In the genomic region with DNA sequence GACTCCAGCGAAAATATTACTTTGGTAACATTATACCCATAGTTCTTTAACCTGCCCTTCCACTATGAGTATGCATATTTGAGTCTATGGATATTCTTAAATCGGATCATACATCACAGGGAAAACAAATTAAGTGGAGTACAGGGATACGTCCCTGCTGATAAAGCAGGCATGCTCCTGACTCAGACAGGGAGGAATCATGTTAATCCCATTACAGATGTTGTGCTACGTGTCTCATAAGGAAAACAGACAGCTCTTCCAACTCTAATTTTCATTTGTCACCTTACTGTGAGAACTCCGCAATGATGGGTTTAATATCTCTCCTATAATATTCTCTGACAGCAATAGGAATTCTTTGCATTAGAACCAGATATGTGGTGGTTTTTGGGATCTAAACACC, we compare ENCODE assay signal across 2 cellular contexts.
TF ChIP-seq lines count a peak whose summit lies in the region.

No MANE protein-coding gene starts in this region.

TF ChIP-seq in GM23338, 12 proteins besides CTCF, POLR2A, EP300 and RAD21:
- TF ChIP-seq, protein P1, sequence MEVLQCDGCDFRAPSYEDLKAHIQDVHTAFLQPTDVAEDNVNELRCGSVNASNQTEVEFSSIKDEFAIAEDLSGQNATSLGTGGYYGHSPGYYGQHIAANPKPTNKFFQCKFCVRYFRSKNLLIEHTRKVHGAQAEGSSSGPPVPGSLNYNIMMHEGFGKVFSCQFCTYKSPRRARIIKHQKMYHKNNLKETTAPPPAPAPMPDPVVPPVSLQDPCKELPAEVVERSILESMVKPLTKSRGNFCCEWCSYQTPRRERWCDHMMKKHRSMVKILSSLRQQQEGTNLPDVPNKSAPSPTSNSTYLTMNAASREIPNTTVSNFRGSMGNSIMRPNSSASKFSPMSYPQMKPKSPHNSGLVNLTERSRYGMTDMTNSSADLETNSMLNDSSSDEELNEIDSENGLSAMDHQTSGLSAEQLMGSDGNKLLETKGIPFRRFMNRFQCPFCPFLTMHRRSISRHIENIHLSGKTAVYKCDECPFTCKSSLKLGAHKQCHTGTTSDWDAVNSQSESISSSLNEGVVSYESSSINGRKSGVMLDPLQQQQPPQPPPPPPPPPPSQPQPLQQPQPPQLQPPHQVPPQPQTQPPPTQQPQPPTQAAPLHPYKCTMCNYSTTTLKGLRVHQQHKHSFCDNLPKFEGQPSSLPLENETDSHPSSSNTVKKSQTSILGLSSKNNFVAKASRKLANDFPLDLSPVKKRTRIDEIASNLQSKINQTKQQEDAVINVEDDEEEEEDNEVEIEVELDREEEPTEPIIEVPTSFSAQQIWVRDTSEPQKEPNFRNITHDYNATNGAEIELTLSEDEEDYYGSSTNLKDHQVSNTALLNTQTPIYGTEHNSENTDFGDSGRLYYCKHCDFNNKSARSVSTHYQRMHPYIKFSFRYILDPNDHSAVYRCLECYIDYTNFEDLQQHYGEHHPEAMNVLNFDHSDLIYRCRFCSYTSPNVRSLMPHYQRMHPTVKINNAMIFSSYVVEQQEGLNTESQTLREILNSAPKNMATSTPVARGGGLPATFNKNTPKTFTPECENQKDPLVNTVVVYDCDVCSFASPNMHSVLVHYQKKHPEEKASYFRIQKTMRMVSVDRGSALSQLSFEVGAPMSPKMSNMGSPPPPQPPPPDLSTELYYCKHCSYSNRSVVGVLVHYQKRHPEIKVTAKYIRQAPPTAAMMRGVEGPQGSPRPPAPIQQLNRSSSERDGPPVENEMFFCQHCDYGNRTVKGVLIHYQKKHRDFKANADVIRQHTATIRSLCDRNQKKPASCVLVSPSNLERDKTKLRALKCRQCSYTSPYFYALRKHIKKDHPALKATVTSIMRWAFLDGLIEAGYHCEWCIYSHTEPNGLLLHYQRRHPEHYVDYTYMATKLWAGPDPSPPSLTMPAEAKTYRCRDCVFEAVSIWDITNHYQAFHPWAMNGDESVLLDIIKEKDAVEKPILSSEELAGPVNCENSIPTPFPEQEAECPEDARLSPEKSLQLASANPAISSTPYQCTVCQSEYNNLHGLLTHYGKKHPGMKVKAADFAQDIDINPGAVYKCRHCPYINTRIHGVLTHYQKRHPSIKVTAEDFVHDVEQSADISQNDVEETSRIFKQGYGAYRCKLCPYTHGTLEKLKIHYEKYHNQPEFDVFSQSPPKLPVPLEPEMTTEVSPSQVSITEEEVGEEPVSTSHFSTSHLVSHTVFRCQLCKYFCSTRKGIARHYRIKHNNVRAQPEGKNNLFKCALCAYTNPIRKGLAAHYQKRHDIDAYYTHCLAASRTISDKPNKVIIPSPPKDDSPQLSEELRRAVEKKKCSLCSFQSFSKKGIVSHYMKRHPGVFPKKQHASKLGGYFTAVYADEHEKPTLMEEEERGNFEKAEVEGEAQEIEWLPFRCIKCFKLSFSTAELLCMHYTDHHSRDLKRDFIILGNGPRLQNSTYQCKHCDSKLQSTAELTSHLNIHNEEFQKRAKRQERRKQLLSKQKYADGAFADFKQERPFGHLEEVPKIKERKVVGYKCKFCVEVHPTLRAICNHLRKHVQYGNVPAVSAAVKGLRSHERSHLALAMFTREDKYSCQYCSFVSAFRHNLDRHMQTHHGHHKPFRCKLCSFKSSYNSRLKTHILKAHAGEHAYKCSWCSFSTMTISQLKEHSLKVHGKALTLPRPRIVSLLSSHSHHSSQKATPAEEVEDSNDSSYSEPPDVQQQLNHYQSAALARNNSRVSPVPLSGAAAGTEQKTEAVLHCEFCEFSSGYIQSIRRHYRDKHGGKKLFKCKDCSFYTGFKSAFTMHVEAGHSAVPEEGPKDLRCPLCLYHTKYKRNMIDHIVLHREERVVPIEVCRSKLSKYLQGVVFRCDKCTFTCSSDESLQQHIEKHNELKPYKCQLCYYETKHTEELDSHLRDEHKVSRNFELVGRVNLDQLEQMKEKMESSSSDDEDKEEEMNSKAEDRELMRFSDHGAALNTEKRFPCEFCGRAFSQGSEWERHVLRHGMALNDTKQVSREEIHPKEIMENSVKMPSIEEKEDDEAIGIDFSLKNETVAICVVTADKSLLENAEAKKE (CRISPR knock-in tag; IDR thresholded peaks at IDR 0.05): no peak
- no peak for TF ChIP-seq EZH2phosphoT487 (IDR thresholded peaks at IDR 0.05; ENCODE audit: unreplicated experiment)
- no peak for TF ChIP-seq ZNF114 (CRISPR knock-in tag; IDR thresholded peaks at IDR 0.05)
- no peak for TF ChIP-seq EZH2 (IDR thresholded peaks at IDR 0.05; ENCODE audit: low read depth, unreplicated experiment)
- no peak for TF ChIP-seq CREB1 (CRISPR knock-in tag; IDR thresholded peaks at IDR 0.05; ENCODE audit: low read depth)
- TF ChIP-seq POLR2AphosphoS5 (IDR thresholded peaks at IDR 0.05; ENCODE audit: low read depth): no peak
TF ChIP-seq in GM23338: peak in this region for 0.

TF ChIP-seq in neural cell, 6 proteins besides CTCF, POLR2A, EP300 and RAD21 (continued from another document):
- TF ChIP-seq, protein P2, sequence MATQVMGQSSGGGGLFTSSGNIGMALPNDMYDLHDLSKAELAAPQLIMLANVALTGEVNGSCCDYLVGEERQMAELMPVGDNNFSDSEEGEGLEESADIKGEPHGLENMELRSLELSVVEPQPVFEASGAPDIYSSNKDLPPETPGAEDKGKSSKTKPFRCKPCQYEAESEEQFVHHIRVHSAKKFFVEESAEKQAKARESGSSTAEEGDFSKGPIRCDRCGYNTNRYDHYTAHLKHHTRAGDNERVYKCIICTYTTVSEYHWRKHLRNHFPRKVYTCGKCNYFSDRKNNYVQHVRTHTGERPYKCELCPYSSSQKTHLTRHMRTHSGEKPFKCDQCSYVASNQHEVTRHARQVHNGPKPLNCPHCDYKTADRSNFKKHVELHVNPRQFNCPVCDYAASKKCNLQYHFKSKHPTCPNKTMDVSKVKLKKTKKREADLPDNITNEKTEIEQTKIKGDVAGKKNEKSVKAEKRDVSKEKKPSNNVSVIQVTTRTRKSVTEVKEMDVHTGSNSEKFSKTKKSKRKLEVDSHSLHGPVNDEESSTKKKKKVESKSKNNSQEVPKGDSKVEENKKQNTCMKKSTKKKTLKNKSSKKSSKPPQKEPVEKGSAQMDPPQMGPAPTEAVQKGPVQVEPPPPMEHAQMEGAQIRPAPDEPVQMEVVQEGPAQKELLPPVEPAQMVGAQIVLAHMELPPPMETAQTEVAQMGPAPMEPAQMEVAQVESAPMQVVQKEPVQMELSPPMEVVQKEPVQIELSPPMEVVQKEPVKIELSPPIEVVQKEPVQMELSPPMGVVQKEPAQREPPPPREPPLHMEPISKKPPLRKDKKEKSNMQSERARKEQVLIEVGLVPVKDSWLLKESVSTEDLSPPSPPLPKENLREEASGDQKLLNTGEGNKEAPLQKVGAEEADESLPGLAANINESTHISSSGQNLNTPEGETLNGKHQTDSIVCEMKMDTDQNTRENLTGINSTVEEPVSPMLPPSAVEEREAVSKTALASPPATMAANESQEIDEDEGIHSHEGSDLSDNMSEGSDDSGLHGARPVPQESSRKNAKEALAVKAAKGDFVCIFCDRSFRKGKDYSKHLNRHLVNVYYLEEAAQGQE (IDR thresholded peaks at IDR 0.05; ENCODE audit: borderline replicate concordance): peak; percentile 32
- TF ChIP-seq TAF1 (IDR thresholded peaks at IDR 0.05; ENCODE audit: low read depth) (no peak), EZH2 (IDR thresholded peaks at IDR 0.05; ENCODE audit: borderline replicate concordance, insufficient read depth, low read length, poor library complexity, severe bottlenecking) (no peak), POLR2AphosphoS5 (IDR thresholded peaks at IDR 0.05) (peak; percentile 69), SMC3 (conservative IDR thresholded peaks at IDR 0.05; ENCODE audit: poor library complexity) (no peak)
